Comparison of ENCODE assay signal across 10 cellular contexts in the genomic region with DNA sequence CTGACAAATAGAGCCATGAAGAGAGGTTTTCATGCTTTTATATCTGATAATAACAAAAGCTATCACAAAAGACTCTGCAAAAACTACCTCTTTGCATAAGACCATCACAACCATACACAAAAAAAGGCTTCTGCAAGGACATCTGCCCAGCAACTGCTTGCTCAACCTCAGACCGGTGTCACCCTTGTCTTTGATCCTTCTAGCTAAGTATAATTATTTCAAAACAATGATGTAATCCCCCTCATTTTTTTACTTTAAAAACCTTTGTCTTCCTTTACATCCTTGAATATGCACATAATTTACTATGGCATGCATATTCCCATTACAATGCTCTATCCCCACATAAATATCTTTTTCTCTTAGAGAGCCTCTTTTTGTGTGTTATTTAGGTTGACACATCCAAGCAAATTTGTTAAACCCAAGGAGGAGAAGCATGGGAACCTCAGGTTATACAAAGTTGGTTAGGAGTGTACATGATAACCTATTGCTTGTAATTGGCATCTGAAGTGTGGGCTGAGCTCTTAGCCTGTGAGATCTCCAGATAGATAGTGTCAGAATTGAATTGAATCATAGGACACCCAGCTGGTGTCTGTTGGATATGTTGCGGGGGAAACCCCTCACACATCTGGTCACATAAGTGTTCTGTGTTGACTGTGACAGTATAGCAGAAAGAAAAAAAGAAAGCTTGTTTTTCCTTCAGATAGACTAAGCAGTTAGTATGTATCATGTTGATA. TPM values are rescaled to one million over a fixed set of nuclear protein-coding genes. Genes with fewer than 3 reads are reported as not detected.
DNase-seq lines count a peak whose midpoint lies in the region; ATAC-seq and TF ChIP-seq lines count a peak whose summit lies in the region.
"Had no signal": no experiment of that assay in that cellular context is flagged by ENCODE, and none has a peak within 500 bp of the region (broad histone marks: within the 10 kb centered on the region; RNA-seq: fewer than 3 reads in every experiment).

No MANE protein-coding gene starts in this region.

- TF ChIP-seq CTCF in OCI-LY3 (IDR thresholded peaks at IDR 0.05; ENCODE audit: low read depth, low read length) (no peak), gastrocnemius medialis (IDR thresholded peaks at IDR 0.05 in 4 of 5, conservative IDR thresholded peaks at IDR 0.05 in 1 of 5) (no peak)

- H3K9ac ChIP-seq in OCI-LY3 (ENCODE audit: low read length): no peak overlapping the region

- no peaks in the 10 kb centered on the region for H3K9me3 ChIP-seq in OCI-LY3 (ENCODE audit: insufficient read depth, low read length)
- no peaks in the 10 kb centered on the region for H3K9me3 ChIP-seq in gastrocnemius medialis

- H3K27ac ChIP-seq in OCI-LY3 (ENCODE audit: low read length): no peak overlapping the region
- no peak overlapping the region for H3K27ac ChIP-seq in gastrocnemius medialis

- H3K4me3 ChIP-seq in OCI-LY3 (ENCODE audit: low read length) (no peak overlapping the region), gastrocnemius medialis (no peak overlapping the region)

- in situ Hi-C loops in gastrocnemius medialis (cut with MboI; ENCODE audit: low sequenced_read_pairs in 4 of 4): no loop called here

- H2AFZ ChIP-seq in OCI-LY3 (ENCODE audit: low read depth, low read length): 0 out of 2 replicates have a peak overlapping the region, but pooled peaks have one; percentile 27

- H3K79me2 ChIP-seq in OCI-LY3 (ENCODE audit: low read length): no peaks in the 10 kb centered on the region

- H3K4me2 ChIP-seq in OCI-LY3 (ENCODE audit: low read length): peak overlapping the region; percentile 34

- no peak for TF ChIP-seq POLR2A in gastrocnemius medialis (IDR thresholded peaks at IDR 0.05)

- no peaks in the 10 kb centered on the region for H4K20me1 ChIP-seq in OCI-LY3 (ENCODE audit: insufficient read depth, low read length)

- ATAC-seq in GM18519 (IDR thresholded peaks at IDR 0.05; ENCODE audit: low FRiP score, unreplicated experiment) (peak; percentile 96), GM19455 (IDR thresholded peaks at IDR 0.05; ENCODE audit: unreplicated experiment) (peak; percentile 88), HG02938 (IDR thresholded peaks at IDR 0.05; ENCODE audit: unreplicated experiment) (peak; percentile 97), gastrocnemius medialis (no peak)
- ATAC-seq: left cardiac atrium had no signal

- intact Hi-C loops in gastrocnemius medialis (cut with DNase I; ENCODE audit: low total_unique reads): no loop called here

- DNase-seq in T-helper 9 cell (no peak), NCI-H82 (lab: John Stamatoyannopoulos, UW) (no peak), gastrocnemius medialis (no peak)
- DNase-seq: left cardiac atrium, NCI-H774 had no signal

- H3K36me3 ChIP-seq in OCI-LY3 (replicated peaks; ENCODE audit: low read depth, low read length) (no peaks in the 10 kb centered on the region), gastrocnemius medialis (no peaks in the 10 kb centered on the region)

- no peaks in the 10 kb centered on the region for H3K27me3 ChIP-seq in OCI-LY3 (ENCODE audit: low read depth, low read length)
- no peaks in the 10 kb centered on the region for H3K27me3 ChIP-seq in gastrocnemius medialis

- H3K4me1 ChIP-seq in OCI-LY3 (ENCODE audit: low read length) (peaks cover 19% of the 10 kb centered on the region), gastrocnemius medialis (no peaks in the 10 kb centered on the region)

RNA-seq across cellular contexts. Expression of gene CGA, which starts 20.7 kb away (rescaled TPM):
- not detected for total RNA-seq in gastrocnemius medialis
- total RNA-seq: endothelial cell of umbilical vein had no signal

RNA-seq across cellular contexts. Expression of gene ZNF292, which starts 39.8 kb away (rescaled TPM):
- 10 to 100 TPM; 10.7 to 21.7 (median 11.5) TPM for total RNA-seq in gastrocnemius medialis

Comparison
In these comparisons a context has a peak if more than half of its experiments do, and no peak if none do; other contexts are left out.
1. ATAC-seq: peak in GM18519 (single experiment), GM19455 (single experiment) and HG02938 (single experiment); none in gastrocnemius medialis (0 of 2).